In genomic region chr5:93513298-93513697, GRCh38 we compare ENCODE assay signal across 17 cellular contexts.
DNase-seq lines count a peak whose midpoint lies in the region; ATAC-seq, FAIRE-seq and TF ChIP-seq lines count a peak whose summit lies in the region.
"Had no signal": no experiment of that assay in that cellular context is flagged by ENCODE, and none has a peak within 500 bp of the region (broad histone marks: within the 10 kb centered on the region; RNA-seq: fewer than 3 reads in every experiment).

No MANE protein-coding gene starts in this region.

- H2BK120ac ChIP-seq in IMR-90 (ENCODE audit: low read depth, low read length), result peak overlapping the region; percentile 10

- H3K27ac ChIP-seq in ACC112 (ENCODE audit: low read depth, low read length) (peak overlapping the region; percentile 89), IMR-90 (ENCODE audit: insufficient read depth, low read length) (no peak overlapping the region), brain microvascular endothelial cell (peak overlapping the region; percentile 97), osteoblast (ENCODE audit: low read depth, low read length) (peak overlapping the region; percentile 91), small intestine (ENCODE audit: low read depth in 1 of 2, low read length in 1 of 2) (no peak overlapping the region), prostate gland (no peak overlapping the region)
- H3K27ac ChIP-seq: BLaER1 treated with 17β-estradiol and CSF1 and Interleukin-3, amounts not matched to agents 10 nM and 100 nM had no signal

- H2BK15ac ChIP-seq in IMR-90 (ENCODE audit: low read depth, low read length), result peak overlapping the region; percentile 72; the same call in 1 of the 3 replicates

- BruUV-seq in IMR-90 (replicated peaks; lab: Mats Ljungman, UMichigan), result no TSS peak

- H3K36me3 ChIP-seq in ACC112 (ENCODE audit: insufficient read depth, low read length) (no peaks in the 10 kb centered on the region), IMR-90 (ENCODE audit: control insufficient read depth, insufficient read depth, low read length) (no peaks in the 10 kb centered on the region), brain microvascular endothelial cell (replicated peaks) (no peaks in the 10 kb centered on the region), osteoblast (ENCODE audit: insufficient read depth, low read length) (no peaks in the 10 kb centered on the region), small intestine (ENCODE audit: control insufficient read depth in 2 of 2, insufficient read depth in 2 of 2, low read length in 2 of 2) (no peaks in the 10 kb centered on the region), prostate gland (no peaks in the 10 kb centered on the region)
- H3K36me3 ChIP-seq: BLaER1 treated with 17β-estradiol and CSF1 and Interleukin-3, amounts not matched to agents 10 nM and 100 nM had no signal

- H3K18ac ChIP-seq in IMR-90 (ENCODE audit: low read depth, low read length), result peak overlapping the region; percentile 52; the same call in 1 of the 2 replicates

- H4K91ac ChIP-seq in IMR-90 (ENCODE audit: insufficient read depth, low read depth, low read length), result no peak overlapping the region

- TF ChIP-seq CTCF in IMR-90 (conservative IDR thresholded peaks at IDR 0.05; ENCODE audit: low read depth, low read length) (no peak), brain microvascular endothelial cell (IDR thresholded peaks at IDR 0.05; ENCODE audit: low read depth, low read length, missing control alignments) (no peak), osteoblast (IDR thresholded peaks at IDR 0.05; ENCODE audit: extremely low read depth, low read depth, low read length) (no peak), prostate gland (IDR thresholded peaks at IDR 0.05) (no peak)

- POLR2A ChIA-PET in IMR-90 (lab: Charles Lee; ENCODE audit: unreplicated experiment), result no interaction called here
- POLR2A ChIA-PET in activated CD4-positive, alpha-beta T cell treated with anti-CD3 and anti-CD28 coated beads for 36 hours (lab: Charles Lee), result no interaction called here

- dilution Hi-C loops in IMR-90 (cut with HindIII; ENCODE audit: low sequenced_read_pairs, unreplicated experiment), result no loop called here

- no peaks in the 10 kb centered on the region for H3K36me3 Mint-ChIP-seq in activated CD4-positive, alpha-beta T cell treated with anti-CD3 and anti-CD28 coated beads for 36 hours (ENCODE audit: low read depth)

- FAIRE-seq in small intestine (lab: Jason Lieb, UNC), result no peak
- FAIRE-seq: HepG2 had no signal

- no peaks in the 10 kb centered on the region for H3K9me3 Mint-ChIP-seq in activated CD4-positive, alpha-beta T cell treated with anti-CD3 and anti-CD28 coated beads for 36 hours (ENCODE audit: low read depth)
- H3K9me3 Mint-ChIP-seq: CD4-positive, alpha-beta T cell; H9 had no signal

- 0 out of 2 replicates have a peak overlapping the region, but pooled peaks have one; percentile 7 for H3K23ac ChIP-seq in IMR-90 (ENCODE audit: low read depth, low read length)

- CTCF ChIA-PET in IMR-90 (lab: Yijun Ruan, JAX), result no interaction called here
- CTCF ChIA-PET in activated CD4-positive, alpha-beta T cell treated with anti-CD3 and anti-CD28 coated beads for 36 hours (lab: Charles Lee), result no interaction called here

- no peak overlapping the region for H3K27ac Mint-ChIP-seq in activated CD4-positive, alpha-beta T cell treated with anti-CD3 and anti-CD28 coated beads for 36 hours
- H3K27ac Mint-ChIP-seq: CD4-positive, alpha-beta T cell; H9 had no signal

- H2BK5ac ChIP-seq in IMR-90 (ENCODE audit: low read depth, low read length, poor library complexity, severe bottlenecking), result peak overlapping the region; percentile 83

- H3K27me3 ChIP-seq in ACC112 (ENCODE audit: insufficient read depth, low read length), result no peaks in the 10 kb centered on the region
- H3K27me3 ChIP-seq in IMR-90 (ENCODE audit: control insufficient read depth, insufficient read depth, low read length), result no peaks in the 10 kb centered on the region
- no peaks in the 10 kb centered on the region for H3K27me3 ChIP-seq in brain microvascular endothelial cell (replicated peaks)
- no peaks in the 10 kb centered on the region for H3K27me3 ChIP-seq in osteoblast (ENCODE audit: insufficient read depth, low read length)
- H3K27me3 ChIP-seq in small intestine (ENCODE audit: control insufficient read depth in 2 of 2, insufficient read depth in 2 of 2, low read length in 2 of 2), result no peaks in the 10 kb centered on the region
- no peaks in the 10 kb centered on the region for H3K27me3 ChIP-seq in prostate gland (replicated peaks; ENCODE audit: insufficient read depth)
- H3K27me3 ChIP-seq: BLaER1 treated with 17β-estradiol and CSF1 and Interleukin-3, amounts not matched to agents 10 nM and 100 nM had no signal

- 0 out of 2 replicates have a peak overlapping the region, but pooled peaks have one; percentile 6 for H3K14ac ChIP-seq in IMR-90 (replicated peaks; ENCODE audit: low read depth, low read length)

- H3K79me1 ChIP-seq in IMR-90 (ENCODE audit: low read depth in 1 of 2, low read length in 2 of 2), result peaks cover 11 to 18% of the 10 kb centered on the region in 2 experiments

- in situ Hi-C loops in IMR-90 (cut with MboI; ENCODE audit: low sequenced_read_pairs), result no loop called here
- in situ Hi-C loops in brain microvascular endothelial cell (cut with HindIII; ENCODE audit: low pct_ligation_motif_present, low sequenced_read_pairs), result no loop called here

- H3K4me1 ChIP-seq in ACC112 (ENCODE audit: control insufficient read depth, insufficient read depth, low read length, unreplicated experiment), result peaks cover 44% of the 10 kb centered on the region
- no peaks in the 10 kb centered on the region; the same call in 1 of the 2 replicates for H3K4me1 ChIP-seq in IMR-90 (ENCODE audit: control insufficient read depth, insufficient read depth, low read length)
- H3K4me1 ChIP-seq in osteoblast (ENCODE audit: insufficient read depth, low read length), result peaks cover 7% of the 10 kb centered on the region
- no peaks in the 10 kb centered on the region for H3K4me1 ChIP-seq in small intestine (ENCODE audit: control insufficient read depth in 2 of 2, insufficient read depth in 1 of 2, low read depth in 1 of 2, low read length in 1 of 2)
- H3K4me1 ChIP-seq in prostate gland (replicated peaks), result no peaks in the 10 kb centered on the region
- H3K4me1 ChIP-seq: BLaER1 treated with 17β-estradiol and CSF1 and Interleukin-3, amounts not matched to agents 10 nM and 100 nM had no signal

- 0 out of 2 replicates have a peak overlapping the region, but pooled peaks have one; percentile 66 for H2AK5ac ChIP-seq in IMR-90 (ENCODE audit: low read depth, low read length)

- no peak overlapping the region for H2AFZ ChIP-seq in ACC112 (ENCODE audit: low read length, unreplicated experiment)
- H2AFZ ChIP-seq in IMR-90 (replicated peaks; ENCODE audit: low read length, poor library complexity), result no peak overlapping the region
- H2AFZ ChIP-seq in osteoblast (ENCODE audit: low read length), result no peak overlapping the region

- TF ChIP-seq RAD21 in IMR-90 (IDR thresholded peaks at IDR 0.05; ENCODE audit: low read length), result no peak

- no peak overlapping the region for H3K4me3 Mint-ChIP-seq in activated CD4-positive, alpha-beta T cell treated with anti-CD3 and anti-CD28 coated beads for 36 hours
- H3K4me3 Mint-ChIP-seq: CD4-positive, alpha-beta T cell; H9 had no signal

- H4K5ac ChIP-seq in IMR-90 (ENCODE audit: low read depth, low read length), result no peak overlapping the region

- H4K8ac ChIP-seq in IMR-90 (ENCODE audit: low read depth in 2 of 2, low read length in 2 of 2), result 0 out of 4 replicates have a peak overlapping the region, but pooled peaks of 1 of the 2 experiments have one; percentile 53

- H3K56ac ChIP-seq in IMR-90 (ENCODE audit: extremely low read depth, insufficient read depth, low read length), result no peak overlapping the region

- peak overlapping the region; percentile 70; the same call in 1 of the 2 replicates for H2BK20ac ChIP-seq in IMR-90 (ENCODE audit: low read depth, low read length)

- H3K79me2 ChIP-seq in ACC112 (ENCODE audit: control insufficient read depth, insufficient read depth, low read length, unreplicated experiment) (peaks cover 9% of the 10 kb centered on the region), osteoblast (ENCODE audit: insufficient read depth, low read length) (no peaks in the 10 kb centered on the region)

- H3K9ac ChIP-seq in IMR-90 (ENCODE audit: low read depth, low read length), result no peak overlapping the region
- H3K9ac ChIP-seq: BLaER1 treated with 17β-estradiol and CSF1 and Interleukin-3, amounts not matched to agents 10 nM and 100 nM had no signal

- no peak overlapping the region for H3K4me3 ChIP-seq in ACC112 (ENCODE audit: low read depth, low read length)
- no peak overlapping the region for H3K4me3 ChIP-seq in IMR-90 (ENCODE audit: insufficient read depth, low read depth, low read length)
- no peak overlapping the region for H3K4me3 ChIP-seq in brain microvascular endothelial cell (ENCODE audit: low read depth, low read length)
- no peak overlapping the region for H3K4me3 ChIP-seq in osteoblast (ENCODE audit: insufficient read depth, low read length)
- H3K4me3 ChIP-seq in small intestine (ENCODE audit: low read depth in 1 of 2, low read length in 2 of 2), result no peak overlapping the region
- H3K4me3 ChIP-seq in prostate gland, result no peak overlapping the region
- H3K4me3 ChIP-seq: BLaER1 treated with 17β-estradiol and CSF1 and Interleukin-3, amounts not matched to agents 10 nM and 100 nM had no signal

- H3K4me1 Mint-ChIP-seq in activated CD4-positive, alpha-beta T cell treated with anti-CD3 and anti-CD28 coated beads for 36 hours, result no peaks in the 10 kb centered on the region

- no peaks in the 10 kb centered on the region for H4K20me1 ChIP-seq in IMR-90 (ENCODE audit: insufficient read depth, low read length)
- no peaks in the 10 kb centered on the region for H4K20me1 ChIP-seq in osteoblast (ENCODE audit: insufficient read depth, low read length)
- H4K20me1 ChIP-seq: BLaER1 treated with 17β-estradiol and CSF1 and Interleukin-3, amounts not matched to agents 10 nM and 100 nM had no signal

- peaks cover 7% of the 10 kb centered on the region for H3K27me3 Mint-ChIP-seq in activated CD4-positive, alpha-beta T cell treated with anti-CD3 and anti-CD28 coated beads for 36 hours

- ATAC-seq in IMR-90 (ENCODE audit: low read depth) (no peak), GM21447 (IDR thresholded peaks at IDR 0.05; ENCODE audit: unreplicated experiment) (no peak)
- no peak for ATAC-seq in activated CD4-positive, alpha-beta T cell treated with anti-CD3 and anti-CD28 coated beads for 36 hours
- ATAC-seq: HepG2 had no signal

- intact Hi-C loops in IMR-90 (cut with micrococcal nuclease), result no loop called here
- intact Hi-C loops in activated CD4-positive, alpha-beta T cell treated with anti-CD3 and anti-CD28 coated beads for 36 hours (cut with DNase I, micrococcal nuclease), result no loop called here
- intact Hi-C loops in prostate gland (cut with DNase I), result no loop called here

- no peaks in the 10 kb centered on the region; the same call in 1 of the 2 replicates for H3K9me1 ChIP-seq in IMR-90 (ENCODE audit: insufficient read depth, low read length)

- WGBS in IMR-90 (ENCODE audit: extremely low coverage in 2 of 2, insufficient read length in 1 of 2), 2 experiments, result no CpG with 5 or more reads among the region's 1 CpG
- WGBS in small intestine, 3 donors, result 87 to 92% (median 88%) methylated on average over 1 of the region's 1 CpG
- 96% methylated on average over 1 of the region's 1 CpG for WGBS in prostate gland

- no peak overlapping the region for H2AK9ac ChIP-seq in IMR-90 (replicated peaks; ENCODE audit: low read depth, low read length, poor library complexity)

- no peak for TF ChIP-seq POLR2A in IMR-90 (IDR thresholded peaks at IDR 0.05; ENCODE audit: low read depth, low read length)
- TF ChIP-seq POLR2A in prostate gland (IDR thresholded peaks at IDR 0.05), result no peak

- peak overlapping the region; percentile 46 for H3K4ac ChIP-seq in IMR-90 (ENCODE audit: low read depth, low read length)

- no peak for DNase-seq in IMR-90
- no peak for DNase-seq in brain microvascular endothelial cell
- no peak for DNase-seq in osteoblast (ENCODE audit: insufficient read length, low spot score, missing footprints)
- DNase-seq in small intestine, result no peak
- DNase-seq in activated CD4-positive, alpha-beta T cell treated with anti-CD3 and anti-CD28 coated beads for 36 hours, result no peak
- DNase-seq in prostate gland (ENCODE audit: low spot score), result no peak
- DNase-seq: 8988T; ACHN; Calu3; CD4-positive, alpha-beta T cell; DMS 273 treated with DMSO at 0.1 percent for 48 hours; GOT3; H9 had no signal

- H3K4me2 ChIP-seq in IMR-90 (ENCODE audit: low read depth, low read length), result no peak overlapping the region
- H3K4me2 ChIP-seq in osteoblast (ENCODE audit: insufficient read depth, low read length), result peak overlapping the region; percentile 8
- H3K4me2 ChIP-seq: BLaER1 treated with 17β-estradiol and CSF1 and Interleukin-3, amounts not matched to agents 10 nM and 100 nM had no signal

- H3K9me3 ChIP-seq in IMR-90 (ENCODE audit: control insufficient read depth, insufficient read depth, low read length) (no peaks in the 10 kb centered on the region), osteoblast (ENCODE audit: low read depth, low read length) (no peaks in the 10 kb centered on the region), small intestine (ENCODE audit: control insufficient read depth, low read depth) (no peaks in the 10 kb centered on the region), prostate gland (no peaks in the 10 kb centered on the region)
- H3K9me3 ChIP-seq: BLaER1 treated with 17β-estradiol and CSF1 and Interleukin-3, amounts not matched to agents 10 nM and 100 nM had no signal

Comparison
In these comparisons a context has a peak if more than half of its experiments do, and no peak if none do; other contexts are left out.
1. H3K27ac ChIP-seq: peak in ACC112 (single experiment), brain microvascular endothelial cell (single experiment) and osteoblast (single experiment); none in IMR-90 (single experiment), small intestine (0 of 2) and prostate gland (0 of 2).